In the genomic region with DNA sequence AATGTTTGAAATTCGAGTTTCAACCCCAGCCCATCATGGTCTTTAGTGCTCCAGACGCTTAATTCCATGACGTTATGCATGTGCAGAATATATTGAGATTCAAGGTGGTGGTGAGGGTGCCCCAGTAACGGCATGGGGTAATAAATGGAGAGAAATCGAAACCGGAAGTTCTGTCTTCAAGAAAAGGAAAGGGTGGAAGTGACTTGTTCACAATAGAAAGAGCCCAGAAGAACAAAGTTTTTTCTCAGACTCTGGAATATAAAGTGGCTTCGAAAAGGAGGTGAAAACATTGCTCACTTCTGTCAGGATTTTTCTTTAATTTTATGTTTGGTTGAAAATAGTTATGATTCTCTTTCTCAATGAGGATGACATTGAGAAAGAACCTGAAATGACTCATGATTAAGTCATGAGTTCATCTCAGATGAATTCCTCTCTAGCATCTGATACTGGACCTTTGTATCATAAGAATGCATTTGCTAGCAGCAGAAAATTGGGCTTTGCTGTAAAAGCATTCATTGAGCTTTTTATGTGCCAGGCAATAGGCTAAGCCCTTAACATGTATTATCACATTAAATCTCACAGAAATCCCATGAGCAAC, we compare ENCODE assay signal across 8 cellular contexts. TPM values are rescaled to one million over a fixed set of nuclear protein-coding genes. Genes with fewer than 3 reads are reported as not detected.
A peak's percentile ranks its signal among the peaks of the same experiment; 100 is the strongest.
DNase-seq lines count a peak whose midpoint lies in the region; ATAC-seq and TF ChIP-seq lines count a peak whose summit lies in the region.

No MANE protein-coding gene starts in this region.

- peaks cover 6% of the 10 kb centered on the region for H3K36me3 Mint-ChIP-seq in activated T-cell treated with anti-CD3 and anti-CD28 coated beads, Interleukin-2, amount 50 U/mL, for 24 hours (ENCODE audit: low read depth)
- H3K36me3 Mint-ChIP-seq in neural crest cell (ENCODE audit: low read depth): peaks cover 3% of the 10 kb centered on the region

- intact Hi-C loops in esophagus squamous epithelium (cut with DNase I): no loop called here

- peak overlapping the region; percentile 97 for H3K27ac Mint-ChIP-seq in activated T-cell treated with anti-CD3 and anti-CD28 coated beads, Interleukin-2, amount 50 U/mL, for 24 hours
- no peak overlapping the region for H3K27ac Mint-ChIP-seq in neural crest cell (ENCODE audit: unreplicated experiment)

- H3K27me3 Mint-ChIP-seq in activated T-cell treated with anti-CD3 and anti-CD28 coated beads, Interleukin-2, amount 50 U/mL, for 24 hours: no peaks in the 10 kb centered on the region
- H3K27me3 Mint-ChIP-seq in neural crest cell (ENCODE audit: low read depth): peaks cover 2% of the 10 kb centered on the region

- H3K4me3 ChIP-seq in esophagus squamous epithelium: peak overlapping the region; percentile 57 to 88 (median 82)

- H3K36me3 ChIP-seq in esophagus squamous epithelium: no peaks in the 10 kb centered on the region

- no peaks in the 10 kb centered on the region for H3K27me3 ChIP-seq in esophagus squamous epithelium

- H3K4me1 Mint-ChIP-seq in activated T-cell treated with anti-CD3 and anti-CD28 coated beads, Interleukin-2, amount 50 U/mL, for 24 hours (ENCODE audit: low read depth): peaks cover 74% of the 10 kb centered on the region
- H3K4me1 Mint-ChIP-seq in neural crest cell: peaks cover 8% of the 10 kb centered on the region

- DNase-seq in SHP77 (lab: John Stamatoyannopoulos, UW) (peak; percentile 6 to 39), SHP77 treated with DMSO at 0.1 percent for 48 hours (lab: John Stamatoyannopoulos, UW) (no peak), NCI-H774 (lab: John Stamatoyannopoulos, UW) (peak; percentile 9), esophagus squamous epithelium (lab: John Stamatoyannopoulos, UW) (no peak), neural crest cell (ENCODE audit: low read depth, low spot score) (no peak)
- DNase-seq in activated T-cell treated with anti-CD3 and anti-CD28 coated beads, Interleukin-2, amount 50 U/mL, for 24 hours: no peak

- TF ChIP-seq CTCF in esophagus squamous epithelium (IDR thresholded peaks at IDR 0.05): no peak
- TF ChIP-seq CTCF in neural crest cell (conservative IDR thresholded peaks at IDR 0.05): no peak

- WGBS in esophagus squamous epithelium, 2 donors: 2 to 3% methylated on average over 7 of the region's 7 CpGs

- no peaks in the 10 kb centered on the region for H3K9me3 ChIP-seq in esophagus squamous epithelium

- no peaks in the 10 kb centered on the region for H3K9me3 Mint-ChIP-seq in activated T-cell treated with anti-CD3 and anti-CD28 coated beads, Interleukin-2, amount 50 U/mL, for 24 hours
- H3K9me3 Mint-ChIP-seq in neural crest cell: peaks cover 3% of the 10 kb centered on the region

- H3K27ac ChIP-seq in esophagus squamous epithelium: peak overlapping the region; percentile 87 to 95 (median 93)

- H3K4me3 Mint-ChIP-seq in activated T-cell treated with anti-CD3 and anti-CD28 coated beads, Interleukin-2, amount 50 U/mL, for 24 hours: peak overlapping the region; percentile 92
- peak overlapping the region; percentile 89 for H3K4me3 Mint-ChIP-seq in neural crest cell

- TF ChIP-seq POLR2A in esophagus squamous epithelium (IDR thresholded peaks at IDR 0.05): no peak

- peak; percentile 40 for ATAC-seq in HG02943 (IDR thresholded peaks at IDR 0.05; ENCODE audit: low read depth, unreplicated experiment)
- no peak for ATAC-seq in HG03039 (IDR thresholded peaks at IDR 0.05; ENCODE audit: unreplicated experiment)

- peaks cover 0 to 19% (median 3%) of the 10 kb centered on the region in 3 donors for H3K4me1 ChIP-seq in esophagus squamous epithelium

RNA-seq across cellular contexts. Expression of a gene that starts 0.8 kb away (rescaled TPM):
- total RNA-seq in esophagus squamous epithelium (10 to 100 TPM in 1 of 4 donors, 1 to 10 TPM in 3; 1.1 to 10.1 (median 6.6) TPM), neural crest cell (1.6 and 3.2 TPM in 2 replicates)

RNA-seq across cellular contexts. Expression of a gene that starts 15.8 kb away (rescaled TPM):
- total RNA-seq in esophagus squamous epithelium (100 to 1,000 TPM in 2 of 4 donors, 10 to 100 TPM in 2; 60.2 to 437 (median 118) TPM), neural crest cell (58.7 and 63.6 TPM in 2 replicates)

Comparison
In these comparisons a context has a peak if more than half of its experiments do, and no peak if none do; other contexts are left out.
1. DNase-seq: peak in SHP77 (2 of 2) and NCI-H774 (single experiment); none in SHP77 treated with DMSO at 0.1 percent for 48 hours (single experiment), activated T-cell treated with anti-CD3 and anti-CD28 coated beads, Interleukin-2, amount 50 U/mL, for 24 hours (single experiment), esophagus squamous epithelium (single experiment) and neural crest cell (single experiment).